In the genomic region with DNA sequence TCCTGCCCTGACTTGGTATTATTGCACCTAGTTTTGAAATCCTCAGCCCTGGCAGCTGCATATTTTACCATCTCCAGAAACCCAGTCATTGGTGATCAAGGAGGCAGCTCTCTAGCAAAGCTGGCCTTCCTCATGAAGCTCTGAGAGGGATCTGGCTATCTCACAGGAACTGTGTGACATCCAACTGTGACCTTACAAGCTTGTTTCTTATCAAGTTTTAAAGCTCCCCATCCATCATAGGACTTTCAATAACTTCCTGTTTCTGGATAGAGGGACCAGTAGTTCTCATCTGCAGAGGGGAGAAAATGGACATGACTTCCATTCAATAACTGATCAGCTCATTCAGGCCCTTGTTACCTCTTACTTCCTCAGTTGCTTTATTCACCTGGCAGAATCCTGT, we compare ENCODE assay signal across 23 cellular contexts. TPM values are rescaled to one million over a fixed set of nuclear protein-coding genes. Genes with fewer than 3 reads are reported as not detected.
"Had no signal": no experiment of that assay in that cellular context is flagged by ENCODE, and none has a peak within 500 bp of the region (broad histone marks: within the 10 kb centered on the region; RNA-seq: fewer than 3 reads in every experiment).

No MANE protein-coding gene starts in this region.

- DNase-seq: left ventricle myocardium inferior; midbrain; mucosa of descending colon; naive thymus-derived CD4-positive, alpha-beta T cell; ovary; posterior cingulate gyrus; retina; right cardiac atrium; stimulated activated CD4-positive, alpha-beta T cell treated with anti-CD3 and anti-CD28 coated beads, Interleukin-12 subunit alpha, Interleukin-12 subunit beta, amount 100 ng/mL, for 4 hours; stimulated activated CD4-positive, alpha-beta T cell treated with anti-CD3 and anti-CD28 coated beads, Interleukin-15, amount 100 ng/mL, for 24 hours; stimulated activated CD4-positive, alpha-beta T cell treated with anti-CD3 and anti-CD28 coated beads, Interleukin-2, amount 100 ng/mL, for 24 hours; stimulated activated CD4-positive, alpha-beta T cell treated with anti-CD3 and anti-CD28 coated beads, Interleukin-4, amount 100 ng/mL, for 1 hour; stimulated activated naive B cell treated with anti-CD40 and anti-IgM and Interleukin-4, amounts not matched to agents 10 μg/mL and 1 μg/mL and 100 μg/mL, for 72 hours; stimulated activated naive CD8-positive, alpha-beta T cell treated with anti-CD3 and anti-CD28 coated beads, Interleukin-15, Interleukin-2, amounts not matched to agents 100 U/mL and 50 U/mL, for 24 hours; stomach; tibial artery; upper lobe of right lung had no signal

- H3K27ac ChIP-seq: left ventricle myocardium inferior, ovary, prostate gland, skin epidermis, stomach, suprapubic skin, thoracic aorta, tibial artery, upper lobe of right lung had no signal

- H3K36me3 ChIP-seq: left ventricle myocardium inferior, ovary, prostate gland, stomach, suprapubic skin, thoracic aorta, tibial artery, upper lobe of right lung had no signal

- H3K27me3 ChIP-seq: ovary, stomach, suprapubic skin, tibial artery, upper lobe of right lung had no signal

- H3K4me3 ChIP-seq: left ventricle myocardium inferior, lung, mucosa of descending colon, ovary, prostate gland, skin epidermis, stomach, suprapubic skin, thoracic aorta, tibial artery, upper lobe of right lung had no signal

- H3K4me1 ChIP-seq: left ventricle myocardium inferior, prostate gland, stomach, suprapubic skin, tibial artery, upper lobe of right lung had no signal

RNA-seq across cellular contexts. Expression of a gene that starts 18.2 kb away (rescaled TPM):
- polyA plus RNA-seq: naive thymus-derived CD4-positive, alpha-beta T cell; neural cell; ovary; stomach had no signal
